21 cellular contexts compared by ENCODE assay signal in the genomic region with DNA sequence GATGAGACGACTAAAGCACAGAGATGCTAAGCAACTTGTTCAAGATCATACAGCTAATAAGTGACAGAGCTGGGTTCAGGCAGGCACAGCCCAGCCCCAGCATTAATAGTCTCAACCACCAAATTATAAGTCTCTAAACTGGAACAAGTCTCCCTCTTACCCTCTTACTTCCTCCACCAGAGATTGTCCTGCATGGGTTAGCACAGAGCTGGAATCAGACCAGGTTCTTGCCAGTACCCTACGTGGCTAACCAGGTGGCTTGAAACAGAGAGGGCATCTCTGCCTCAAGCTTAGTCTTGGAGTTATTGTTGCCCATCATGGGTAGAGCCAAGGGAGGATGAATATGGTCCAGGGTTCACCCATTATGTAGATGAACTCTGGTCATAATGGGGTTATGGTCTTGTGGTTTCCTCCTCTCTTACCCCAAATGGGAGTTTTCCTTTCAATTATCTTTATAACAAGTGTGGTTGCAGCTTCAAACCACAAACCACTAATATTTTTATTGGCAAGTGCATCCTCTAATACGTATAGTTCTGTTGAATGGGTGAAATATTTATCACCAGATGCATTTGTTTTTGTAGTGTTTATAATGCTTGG. TPM values are rescaled to one million over a fixed set of nuclear protein-coding genes. Genes with fewer than 3 reads are reported as not detected.
DNase-seq lines count a peak whose midpoint lies in the region; ATAC-seq, FAIRE-seq and TF ChIP-seq lines count a peak whose summit lies in the region.
"Had no signal": no experiment of that assay in that cellular context is flagged by ENCODE, and none has a peak within 500 bp of the region (broad histone marks: within the 10 kb centered on the region; RNA-seq: fewer than 3 reads in every experiment).

No MANE protein-coding gene starts in this region.

- WGBS in GM12878 (ENCODE audit: insufficient coverage, insufficient replicate concordance, low lambda C conversion rate, missing lambda C conversion rate), result 2% methylated on average over 3 of the region's 3 CpGs

- H3K36me3 Mint-ChIP-seq in memory B cell, result no peaks in the 10 kb centered on the region
- H3K36me3 Mint-ChIP-seq: mesothelial cell of epicardium had no signal

- H3K4me3 ChIP-seq in GM12878, result no peak overlapping the region
- H3K4me3 ChIP-seq: vagina had no signal

- DNase-seq in DMS79 (lab: John Stamatoyannopoulos, UW), result peak; percentile 7
- peak; percentile 48 for DNase-seq in NCI-H226
- DNase-seq in GM12878 (ENCODE audit: low read depth, low spot score), result no peak
- DNase-seq in memory B cell (ENCODE audit: low spot score in 2 of 2), result no peak
- DNase-seq in NAMALWA (ENCODE audit: low spot score), result no peak
- DNase-seq in HuH-7 (ENCODE audit: low spot score), result no peak
- DNase-seq in NCI-H1694 (lab: John Stamatoyannopoulos, UW), result no peak
- no peak for DNase-seq in ureter (ENCODE audit: low spot score)
- DNase-seq: activated B cell treated with CpG ODN at 0.5 μM for 24 hours; activated effector memory CD4-positive, alpha-beta T cell treated with Interleukin-2 at 50 U/mL for 16 hours; anterior cingulate cortex; erythroblast; H9; kidney; NCI-H1048; NCI-H2107; NCI-H69; stimulated activated naive CD8-positive, alpha-beta T cell treated with anti-CD3 and anti-CD28 coated beads, Interleukin-15, Interleukin-2, amounts not matched to agents 100 U/mL and 50 U/mL, for 24 hours had no signal

- SMC1A ChIA-PET in GM12878 (lab: Charles Lee; ENCODE audit: uncharacterized antibody, unreplicated experiment), result interaction anchor here (1.0 to 2.3 kb wide), 5 partner anchors 9 to 195 kb away, joined by 3 to 9 read pairs (median 4); no protein-coding TSS in a partner anchor

- in situ Hi-C loops in GM12878 (cut with MboI), result loop anchor here (5.0 kb wide), 1 partner anchor 197 kb away; no protein-coding TSS in a partner anchor

- TF ChIP-seq CTCF in GM12878 (IDR thresholded peaks at IDR 0.05 in 2 of 3, conservative IDR thresholded peaks at IDR 0.05 in 1 of 3; ENCODE audit: control insufficient read depth in 2 of 3, extremely low read depth in 1 of 3, insufficient read depth in 1 of 3, low read depth in 3 of 3, low read length in 3 of 3), result no peak

- H3K79me2 ChIP-seq in GM12878 (ENCODE audit: control insufficient read depth, insufficient read depth, low read length), result no peaks in the 10 kb centered on the region

- ATAC-seq in GM12878, result peak; percentile 37
- ATAC-seq in memory B cell (ENCODE audit: low read depth), result peak; percentile 43
- ATAC-seq: stimulated activated naive CD8-positive, alpha-beta T cell treated with anti-CD3 and anti-CD28 coated beads, Interleukin-15, Interleukin-2, amounts not matched to agents 100 U/mL and 50 U/mL, for 24 hours had no signal

- no peak overlapping the region for H2AFZ ChIP-seq in GM12878 (ENCODE audit: control insufficient read depth, low read depth, low read length)

- no peak for TF ChIP-seq EP300 in GM12878 (IDR thresholded peaks at IDR 0.05; ENCODE audit: borderline replicate concordance in 1 of 2, control insufficient read depth in 1 of 2, low read depth in 2 of 2, low read length in 2 of 2)

- H4K20me1 ChIP-seq in GM12878 (ENCODE audit: control insufficient read depth, insufficient read depth), result no peaks in the 10 kb centered on the region

- H3K27me3 ChIP-seq in GM12878 (replicated peaks in 1 of 2; ENCODE audit: control insufficient read depth in 2 of 2, insufficient read depth in 2 of 2, low read length in 1 of 2), result peaks cover 1 to 2% of the 10 kb centered on the region in 2 experiments; a peak in 1 of 4 replicates
- H3K27me3 ChIP-seq: vagina had no signal

- no peak overlapping the region for H3K4me2 ChIP-seq in GM12878 (ENCODE audit: control insufficient read depth, insufficient read depth)

- BruUV-seq in GM12878 (replicated peaks; lab: Mats Ljungman, UMichigan), result no TSS peak

- no peaks in the 10 kb centered on the region for H3K9me3 ChIP-seq in GM12878 (replicated peaks; ENCODE audit: control insufficient read depth, insufficient read depth, low read length)
- H3K9me3 ChIP-seq: vagina had no signal

- no peak for TF ChIP-seq POLR2A in GM12878 (IDR thresholded peaks at IDR 0.05; ENCODE audit: low read depth, low read length)

- intact Hi-C loops in GM12878 (cut with micrococcal nuclease; ENCODE audit: unreplicated experiment), result no loop called here

- H3K9ac ChIP-seq in GM12878 (ENCODE audit: control insufficient read depth, insufficient read depth, low read length), result no peak overlapping the region

- no peak for TF ChIP-seq RAD21 in GM12878 (IDR thresholded peaks at IDR 0.05; ENCODE audit: insufficient read depth, low read depth, low read length)

- peaks cover 10% of the 10 kb centered on the region for H3K27me3 Mint-ChIP-seq in memory B cell

- no peaks in the 10 kb centered on the region for H3K36me3 ChIP-seq in GM12878 (ENCODE audit: control insufficient read depth in 2 of 2, insufficient read depth in 2 of 2, low read length in 1 of 2)
- H3K36me3 ChIP-seq: vagina had no signal

- peaks cover 2% of the 10 kb centered on the region for H3K4me1 Mint-ChIP-seq in memory B cell

- RAD21 ChIA-PET in GM12878 (lab: Charles Lee; ENCODE audit: unreplicated experiment), result interaction anchor here (0.6 to 1.3 kb wide), 5 partner anchors 31 to 292 kb away, joined by 3 read pairs; a partner anchor contains a TSS

- H3K27ac ChIP-seq in GM12878 (ENCODE audit: control insufficient read depth, insufficient read depth), result no peak overlapping the region
- H3K27ac ChIP-seq: vagina had no signal

- POLR2A ChIA-PET in GM12878 (lab: Charles Lee), result interaction anchor here (1.1 to 1.5 kb wide), 5 partner anchors 9 to 217 kb away, joined by 3 to 4 read pairs (median 3); a partner anchor contains a TSS

- H3K4me3 Mint-ChIP-seq in memory B cell, result no peak overlapping the region
- H3K4me3 Mint-ChIP-seq: activated B cell treated with CpG ODN at 0.5 μM for 24 hours; dendritic cell treated with granulocyte-macrophage colony-stimulating factor and Interleukin-4, amounts not matched to agents 40 ng/mL and 50 ng/mL, for 4 days; H9; mesothelial cell of epicardium had no signal

- FAIRE-seq in GM12878 (lab: Jason Lieb, UNC), result no peak
- FAIRE-seq: kidney had no signal

- H3K4me1 ChIP-seq in GM12878 (ENCODE audit: control insufficient read depth, insufficient read depth, low read length), result peaks cover 5% of the 10 kb centered on the region; the same call in 1 of the 2 replicates

- peaks cover 1% of the 10 kb centered on the region for H3K9me3 Mint-ChIP-seq in memory B cell
- H3K9me3 Mint-ChIP-seq: dendritic cell treated with granulocyte-macrophage colony-stimulating factor and Interleukin-4, amounts not matched to agents 40 ng/mL and 50 ng/mL, for 4 days; H9; mesothelial cell of epicardium had no signal

- CTCF ChIA-PET in GM12878 (lab: Yijun Ruan, JAX), result interaction anchor here (0.6 to 3.3 kb wide), 10 partner anchors 9 to 237 kb away, joined by 3 to 50 read pairs (median 4); a partner anchor contains a TSS

- no peak overlapping the region for H3K27ac Mint-ChIP-seq in memory B cell
- H3K27ac Mint-ChIP-seq: activated B cell treated with CpG ODN at 0.5 μM for 24 hours; dendritic cell treated with granulocyte-macrophage colony-stimulating factor and Interleukin-4, amounts not matched to agents 40 ng/mL and 50 ng/mL, for 4 days; H9 had no signal

TF ChIP-seq in GM12878, 131 proteins besides CTCF, POLR2A, EP300 and RAD21:
- TF ChIP-seq, protein P1, sequence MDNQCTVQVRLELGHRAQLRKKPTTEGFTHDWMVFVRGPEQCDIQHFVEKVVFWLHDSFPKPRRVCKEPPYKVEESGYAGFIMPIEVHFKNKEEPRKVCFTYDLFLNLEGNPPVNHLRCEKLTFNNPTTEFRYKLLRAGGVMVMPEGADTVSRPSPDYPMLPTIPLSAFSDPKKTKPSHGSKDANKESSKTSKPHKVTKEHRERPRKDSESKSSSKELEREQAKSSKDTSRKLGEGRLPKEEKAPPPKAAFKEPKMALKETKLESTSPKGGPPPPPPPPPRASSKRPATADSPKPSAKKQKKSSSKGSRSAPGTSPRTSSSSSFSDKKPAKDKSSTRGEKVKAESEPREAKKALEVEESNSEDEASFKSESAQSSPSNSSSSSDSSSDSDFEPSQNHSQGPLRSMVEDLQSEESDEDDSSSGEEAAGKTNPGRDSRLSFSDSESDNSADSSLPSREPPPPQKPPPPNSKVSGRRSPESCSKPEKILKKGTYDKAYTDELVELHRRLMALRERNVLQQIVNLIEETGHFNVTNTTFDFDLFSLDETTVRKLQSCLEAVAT (IDR thresholded peaks at IDR 0.05), result peak; percentile 41; the same call in 1 of the 2 replicates
- TF ChIP-seq MTA2 (IDR thresholded peaks at IDR 0.05; ENCODE audit: low read depth) (peak; percentile 84), IKZF2 (IDR thresholded peaks at IDR 0.05) (peak; percentile 33 to 36; a peak in 1 of 4 replicates), IKZF1 (conservative IDR thresholded peaks at IDR 0.05) (no peak), RUNX3 (IDR thresholded peaks at IDR 0.05; ENCODE audit: low read length) (peak; percentile 48), NR2F1 (conservative IDR thresholded peaks at IDR 0.05) (peak; percentile 59; the same call in 1 of the 2 replicates)

RNA-seq across cellular contexts. Expression of a gene that starts 8.3 kb away (rescaled TPM):
- 25.9 and 29.7 TPM in 2 replicates for total RNA-seq in GM12878 (2013; cell fraction: nucleolus; rRNA removed)
- total RNA-seq in GM12878 (2014; rRNA removed) (10.4 and 11.7 TPM in 2 replicates), GM12878 (2014; rRNA removed; fragmentation: Illumina TruSeq; extraction: Trizol) (15.5 and 17.3 TPM in 2 replicates), GM12878 (2021) (10.4 and 10.8 TPM in 2 replicates), ureter (21.7 TPM)
- polyA plus RNA-seq in GM12878 (2011; ENCODE audit: low read depth), result 12.7 TPM
- polyA plus RNA-seq in GM12878 (2011; rRNA removed) (6.2 and 11.6 TPM in 2 replicates), GM12878 (2014; fragmentation: Illumina TruSeq; extraction: Trizol) (14.6 and 15.7 TPM in 2 replicates), GM12878 (2014; fragmentation: Nextera tagmentation; extraction: Ambion mirVana) (10 to 100 TPM in 1 of 2 experiments, 1 to 10 TPM in 1; 7.1 to 11.2 TPM), GM12878 (2014; rRNA removed) (13.4 and 16.9 TPM in 2 replicates), GM12878 (2016; fragmentation: Nextera tagmentation; extraction: Ambion mirVana) (10 to 100 TPM; 18.9 to 19.9 TPM)
- 1.3 and 1.7 TPM in 2 replicates for polyA plus RNA-seq in GM12878 (2011; cell fraction: cytosol; rRNA removed)
- 4.2 and 5.8 TPM in 2 replicates for polyA plus RNA-seq in GM12878 (2011; cell fraction: nucleus; rRNA removed)
- 12.0 and 15.5 TPM in 2 replicates for polyA plus RNA-seq in GM12878 (2012)
- 1.6 and 4.1 TPM in 2 replicates for polyA minus RNA-seq in GM12878 (2011; rRNA and poly(A)+ RNA removed)
- 0.94 and 2.3 TPM in 2 replicates for polyA minus RNA-seq in GM12878 (2011; cell fraction: cytosol; rRNA and poly(A)+ RNA removed)
- polyA minus RNA-seq in GM12878 (2011; cell fraction: nucleus; rRNA and poly(A)+ RNA removed), result 4.6 and 8.0 TPM in 2 replicates

Comparison
In these comparisons a context has a peak if more than half of its experiments do, and no peak if none do; other contexts are left out.
1. DNase-seq: peak in DMS79 (single experiment) and NCI-H226 (single experiment); none in GM12878 (single experiment), memory B cell (0 of 2), NAMALWA (single experiment), HuH-7 (single experiment), NCI-H1694 (single experiment) and ureter (single experiment).